Comparison of ENCODE assay signal across 9 cellular contexts in genomic region chr3:149393355-149394165, GRCh38. TPM values are rescaled to one million over a fixed set of nuclear protein-coding genes. Genes with fewer than 3 reads are reported as not detected.
DNase-seq lines count a peak whose midpoint lies in the region; ATAC-seq and TF ChIP-seq lines count a peak whose summit lies in the region.
"Had no signal": no experiment of that assay in that cellular context is flagged by ENCODE, and none has a peak within 500 bp of the region (broad histone marks: within the 10 kb centered on the region; RNA-seq: fewer than 3 reads in every experiment).

No MANE protein-coding gene starts in this region.

- DNase-seq in DMS153 (lab: John Stamatoyannopoulos, UW) = peak; percentile 17
- DNase-seq in NCI-H82 (lab: John Stamatoyannopoulos, UW) = peak; percentile 86
- DNase-seq in ascending aorta (ENCODE audit: low spot score in 2 of 2) = peak in 1 of 2 donors; percentile 82
- peak; percentile 4 to 14 for DNase-seq in hippocampal formation (lab: John Stamatoyannopoulos, UW)
- DNase-seq in smooth muscle cell (lab: John Stamatoyannopoulos, UW; ENCODE audit: unreplicated experiment) = no peak
- DNase-seq: activated B cell treated with CpG ODN at 0.5 μM for 24 hours had no signal

- ATAC-seq in GM19455 (IDR thresholded peaks at IDR 0.05; ENCODE audit: unreplicated experiment) (peak; percentile 78), HG03565 (IDR thresholded peaks at IDR 0.05; ENCODE audit: unreplicated experiment) (peak; percentile 85), HG02571 (IDR thresholded peaks at IDR 0.05; ENCODE audit: unreplicated experiment) (no peak)

- H3K9ac ChIP-seq in smooth muscle cell (ENCODE audit: low read depth) = no peak overlapping the region

- H3K9me3 ChIP-seq in ascending aorta (peaks cover 0 to 6% of the 10 kb centered on the region in 2 donors), smooth muscle cell (replicated peaks; ENCODE audit: low read depth) (no peaks in the 10 kb centered on the region)

- peaks cover 0 to 14% of the 10 kb centered on the region in 2 donors for H3K4me1 ChIP-seq in ascending aorta
- peaks cover 6% of the 10 kb centered on the region for H3K4me1 ChIP-seq in smooth muscle cell (ENCODE audit: low read depth)

- peak overlapping the region in 1 of 2 donors; percentile 8 for H3K27ac ChIP-seq in ascending aorta
- H3K27ac ChIP-seq in smooth muscle cell (ENCODE audit: low read depth) = no peak overlapping the region

- peak; percentile 75 to 84 (median 76) for TF ChIP-seq CTCF in ascending aorta (IDR thresholded peaks at IDR 0.05)
- peak; percentile 84 for TF ChIP-seq CTCF in smooth muscle cell (IDR thresholded peaks at IDR 0.05; ENCODE audit: borderline replicate concordance, insufficient read depth, poor library complexity, severe bottlenecking)

- 45% methylated on average over 4 of the region's 4 CpGs for WGBS in smooth muscle cell (ENCODE audit: low lambda C conversion rate)

- H3K4me2 ChIP-seq in smooth muscle cell = no peak overlapping the region

- H3K79me2 ChIP-seq in smooth muscle cell (ENCODE audit: low read depth) = no peaks in the 10 kb centered on the region

- H3K36me3 ChIP-seq in ascending aorta (no peaks in the 10 kb centered on the region), smooth muscle cell (ENCODE audit: low read depth) (no peaks in the 10 kb centered on the region)

- H3K27me3 ChIP-seq in ascending aorta = no peaks in the 10 kb centered on the region
- H3K27me3 ChIP-seq in smooth muscle cell (ENCODE audit: low read depth) = no peaks in the 10 kb centered on the region

- H2AFZ ChIP-seq in smooth muscle cell (ENCODE audit: low read depth) = no peak overlapping the region

- H3F3A ChIP-seq in smooth muscle cell (ENCODE audit: low read depth) = peaks cover 4% of the 10 kb centered on the region

- no peaks in the 10 kb centered on the region for H4K20me1 ChIP-seq in smooth muscle cell (ENCODE audit: low read depth)

- intact Hi-C loops in ascending aorta (cut with DNase I) = loop anchor here (1.0 to 10.0 kb wide), 3 partner anchors 41 to 261 kb away; partner anchors contain the start of gene WWTR1

- H3K4me3 ChIP-seq in ascending aorta (no peak overlapping the region), smooth muscle cell (no peak overlapping the region)

RNA-seq across cellular contexts. Expression of gene TM4SF1, which starts 16.1 kb away (rescaled TPM):
- total RNA-seq in ascending aorta = 487 TPM
- total RNA-seq in smooth muscle cell = 113 and 134 TPM in 2 replicates
- polyA plus RNA-seq in smooth muscle cell = 37.5 and 83.3 TPM in 2 replicates
- total RNA-seq: activated B cell treated with CpG ODN at 0.5 μM for 24 hours had no signal
